8 cellular contexts compared by ENCODE assay signal in the genomic region with DNA sequence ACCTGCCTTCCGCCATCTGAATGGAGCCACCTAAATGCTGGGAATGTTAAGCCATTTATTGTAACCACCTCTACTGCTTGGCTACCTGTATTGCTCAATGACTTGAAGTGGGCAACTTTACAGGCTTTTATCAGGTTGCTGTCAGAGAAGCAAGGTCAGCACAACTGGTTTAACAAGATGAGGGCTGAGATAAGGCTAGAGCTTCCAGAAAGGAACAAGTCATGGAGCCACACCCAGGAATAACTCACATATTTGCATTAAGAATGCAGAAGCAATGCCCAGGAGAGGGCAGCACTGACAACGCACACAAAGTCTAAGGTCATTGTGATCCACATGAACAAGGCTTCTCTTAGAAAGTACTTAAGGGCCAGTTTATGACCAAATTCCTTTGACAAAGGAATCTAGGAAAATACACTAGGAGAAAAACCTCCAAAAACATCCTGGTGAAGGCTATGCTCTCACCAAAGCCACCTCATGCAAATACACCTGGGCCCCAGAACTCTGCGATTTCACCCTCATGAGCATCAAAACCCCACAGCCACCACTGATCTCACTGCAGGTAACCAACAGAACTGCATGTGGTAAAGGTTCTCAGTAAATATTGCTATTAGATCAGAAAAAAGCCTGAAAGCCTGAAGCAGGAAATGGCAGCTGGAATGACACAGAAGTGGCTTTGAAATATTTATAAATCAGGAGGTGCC. TPM values are rescaled to one million over a fixed set of nuclear protein-coding genes. Genes with fewer than 3 reads are reported as not detected.
A peak's percentile ranks its signal among the peaks of the same experiment; 100 is the strongest.
DNase-seq lines count a peak whose midpoint lies in the region; ATAC-seq, FAIRE-seq and TF ChIP-seq lines count a peak whose summit lies in the region.

No MANE protein-coding gene starts in this region.

- 73 to 79% (median 75%) methylated on average over 3 of the region's 3 CpGs for WGBS in heart left ventricle, 4 donors

- H3K27me3 Mint-ChIP-seq in HFFc6 (ENCODE audit: insufficient read depth) = no peaks in the 10 kb centered on the region; the same call in 1 of the 2 replicates

- intact Hi-C loops in heart left ventricle (cut with DNase I) = loop anchor here in 1 of 10 donors (10.0 kb wide), 2 partner anchors 452 to 792 kb away; a partner anchor contains a TSS

- H3K36me3 Mint-ChIP-seq in HFFc6 (ENCODE audit: low read depth) = peaks cover 4% of the 10 kb centered on the region; the same call in 1 of the 2 replicates

- peak; percentile 37 for TF ChIP-seq CTCF in GM10248 (IDR thresholded peaks at IDR 0.05; ENCODE audit: control extremely low read depth, extremely low read depth, low read depth, missing control alignments)
- TF ChIP-seq CTCF in HFFc6 (IDR thresholded peaks at IDR 0.05) = peak; percentile 77
- TF ChIP-seq CTCF in heart left ventricle (IDR thresholded peaks at IDR 0.05) = peak in 10 of 12 donors; percentile 19 to 54 (median 36)

- no peak overlapping the region for H3K4me3 ChIP-seq in heart left ventricle
- peak overlapping the region; percentile 26 for H3K4me3 ChIP-seq in skeletal muscle satellite cell (ENCODE audit: low read length)

- no peaks in the 10 kb centered on the region for H3K9me3 Mint-ChIP-seq in HFFc6

- no peak for TF ChIP-seq POLR2A in heart left ventricle (IDR thresholded peaks at IDR 0.05)

- peak overlapping the region; percentile 46 for H3K4me2 ChIP-seq in skeletal muscle satellite cell (ENCODE audit: low read length)

- peak overlapping the region; percentile 62 for H3K9ac ChIP-seq in skeletal muscle satellite cell (ENCODE audit: low read depth, low read length)

- H3K9me3 ChIP-seq in heart left ventricle (no peaks in the 10 kb centered on the region), skeletal muscle satellite cell (replicated peaks; ENCODE audit: low read length) (no peaks in the 10 kb centered on the region)

- H3K4me1 ChIP-seq in heart left ventricle = peaks cover 0 to 30% (median 15%) of the 10 kb centered on the region in 12 donors
- H3K4me1 ChIP-seq in skeletal muscle satellite cell (ENCODE audit: control insufficient read depth, insufficient read depth, low read length) = peaks cover 20% of the 10 kb centered on the region

- H3K27me3 ChIP-seq in heart left ventricle (no peaks in the 10 kb centered on the region), skeletal muscle satellite cell (ENCODE audit: control insufficient read depth, insufficient read depth, low read length) (no peaks in the 10 kb centered on the region)

- DNase-seq in GM10248 (ENCODE audit: extremely low spot score) (no peak), HFFc6 (peak; percentile 83), NCI-H1048 (lab: John Stamatoyannopoulos, UW) (peak; percentile 78), heart left ventricle (peak in 1 of 5 donors; percentile 52), NCI-H2227 treated with DMSO at 0.1 percent for 48 hours (lab: John Stamatoyannopoulos, UW) (no peak)
- DNase-seq in activated T-cell treated with anti-CD3 and anti-CD28 coated beads, Interleukin-2, amount 50 U/mL, for 48 hours = peak; percentile 36 to 47

- peaks cover 45% of the 10 kb centered on the region for H3K4me1 Mint-ChIP-seq in HFFc6 (ENCODE audit: low read depth)

- CTCF ChIA-PET in GM10248 (lab: Yijun Ruan, JAX) = interaction anchor here (1.0 to 2.0 kb wide), 8 partner anchors 9 to 61 kb away, joined by 3 to 8 read pairs (median 4); no protein-coding TSS in a partner anchor

- peak overlapping the region; percentile 60; the same call in 1 of the 2 replicates for H3K4me3 Mint-ChIP-seq in HFFc6

- peak overlapping the region; percentile 91 for H3K27ac Mint-ChIP-seq in HFFc6

- H3K27ac ChIP-seq in heart left ventricle = peak overlapping the region; percentile 16 to 73 (median 46)

- ATAC-seq in heart left ventricle = peak; percentile 42 to 82 (median 60)

- FAIRE-seq in A204.1 (lab: Jason Lieb, UNC) = peak; percentile 29

- POLR2A ChIA-PET in GM10248 (lab: Yijun Ruan, JAX) = no interaction called here

- H3K36me3 ChIP-seq in heart left ventricle (no peaks in the 10 kb centered on the region), skeletal muscle satellite cell (ENCODE audit: insufficient read depth, low read length) (no peaks in the 10 kb centered on the region)

RNA-seq across cellular contexts. Expression of a gene that starts 15.0 kb away (rescaled TPM):
- total RNA-seq in HFFc6 (2021; fragmentation: NEBNext Ultra II Directional; extraction: Animal tissue kit (Norgen Biotek cat#: 25700)) = 10 to 100 TPM; 11.3 to 15.2 (median 13.3) TPM
- 1 to 10 TPM; 4.9 to 8.6 (median 6.4) TPM for total RNA-seq in heart left ventricle
- 1 to 10 TPM; 1.2 to 4.2 TPM for polyA plus RNA-seq in heart left ventricle
- 6.1 and 7.0 TPM in 2 replicates for total RNA-seq in skeletal muscle satellite cell (2012; rRNA removed)

RNA-seq across cellular contexts. Expression of a gene that starts 15.5 kb away (rescaled TPM):
- 10 to 100 TPM; 23.6 to 30.9 (median 25.9) TPM for total RNA-seq in HFFc6 (2021; fragmentation: NEBNext Ultra II Directional; extraction: Animal tissue kit (Norgen Biotek cat#: 25700))
- 10 to 100 TPM; 17.4 to 36.4 (median 26.3) TPM for total RNA-seq in heart left ventricle
- 10 to 100 TPM; 11.2 to 22.8 TPM for polyA plus RNA-seq in heart left ventricle
- total RNA-seq in skeletal muscle satellite cell (2012; rRNA removed) = 6.1 and 15.0 TPM in 2 replicates

Comparison
In these comparisons a context has a peak if more than half of its experiments do, and no peak if none do; other contexts are left out.
1. DNase-seq: peak in HFFc6 (single experiment), NCI-H1048 (single experiment) and activated T-cell treated with anti-CD3 and anti-CD28 coated beads, Interleukin-2, amount 50 U/mL, for 48 hours (2 of 2); none in GM10248 (single experiment) and NCI-H2227 treated with DMSO at 0.1 percent for 48 hours (single experiment).
2. Peak in every context shown above with its lines, with median percentiles within 50 percentile points of each other: CTCF ChIP-seq.